30 cellular contexts compared by ENCODE assay signal in the genomic region with DNA sequence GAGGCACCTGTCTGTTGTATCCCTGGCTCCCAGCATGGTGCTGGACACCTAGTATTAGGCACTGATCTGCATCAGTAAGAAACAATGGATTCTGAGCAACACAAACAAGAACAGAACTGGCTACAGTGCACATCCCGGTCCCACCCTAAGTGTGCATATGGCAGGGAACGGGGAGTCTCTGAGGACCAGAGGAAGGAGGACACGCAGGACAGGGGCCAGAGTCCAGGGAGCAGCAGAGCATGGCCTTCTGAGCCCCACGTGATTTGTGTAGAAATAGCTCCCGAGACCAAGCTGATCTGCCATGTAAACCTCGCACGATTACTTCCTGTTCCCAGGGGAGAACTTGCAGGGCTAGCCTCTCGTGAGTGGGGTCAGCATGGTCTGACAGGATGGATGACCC. TPM values are rescaled to one million over a fixed set of nuclear protein-coding genes. Genes with fewer than 3 reads are reported as not detected.
A peak's percentile ranks its signal among the peaks of the same experiment; 100 is the strongest.
DNase-seq lines count a peak whose midpoint lies in the region; ATAC-seq and TF ChIP-seq lines count a peak whose summit lies in the region.
"Had no signal": no experiment of that assay in that cellular context is flagged by ENCODE, and none has a peak within 500 bp of the region (broad histone marks: within the 10 kb centered on the region; RNA-seq: fewer than 3 reads in every experiment).

No MANE protein-coding gene starts in this region.

- H4K20me1 ChIP-seq in IMR-90 (ENCODE audit: insufficient read depth, low read length) (no peaks in the 10 kb centered on the region), hepatocyte (ENCODE audit: insufficient read depth, poor library complexity, severe bottlenecking) (no peaks in the 10 kb centered on the region), neural progenitor cell (ENCODE audit: low read depth) (no peaks in the 10 kb centered on the region), SK-N-SH (ENCODE audit: insufficient read depth) (no peaks in the 10 kb centered on the region)

- no peak overlapping the region for H2AK9ac ChIP-seq in IMR-90 (replicated peaks; ENCODE audit: low read depth, low read length, poor library complexity)

- TF ChIP-seq RAD21 in IMR-90 (IDR thresholded peaks at IDR 0.05; ENCODE audit: low read length) (no peak), SK-N-SH (IDR thresholded peaks at IDR 0.05; ENCODE audit: low read length) (no peak)

- H3K4me1 Mint-ChIP-seq in neural progenitor cell = peaks cover 12% of the 10 kb centered on the region
- H3K4me1 Mint-ChIP-seq: memory B cell had no signal

- intact Hi-C loops in IMR-90 (cut with micrococcal nuclease) = no loop called here

- H3K9ac ChIP-seq in IMR-90 (ENCODE audit: low read depth, low read length) (no peak overlapping the region), neural progenitor cell (no peak overlapping the region), SK-N-SH (no peak overlapping the region)
- H3K9ac ChIP-seq: GM23248 had no signal

- no peak overlapping the region for H3K27ac ChIP-seq in IMR-90 (ENCODE audit: insufficient read depth, low read length)
- peak overlapping the region; percentile 65 for H3K27ac ChIP-seq in hepatocyte
- H3K27ac ChIP-seq in neural progenitor cell = no peak overlapping the region
- H3K27ac ChIP-seq in SK-N-SH (ENCODE audit: low read depth in 2 of 2, low read length in 1 of 2) = no peak overlapping the region
- H3K27ac ChIP-seq: foreskin keratinocyte, GM23248, sigmoid colon, thoracic aorta had no signal

- H3K4ac ChIP-seq in IMR-90 (ENCODE audit: low read depth, low read length) = no peak overlapping the region

- no peak overlapping the region for H2BK20ac ChIP-seq in IMR-90 (ENCODE audit: low read depth, low read length)

- no peaks in the 10 kb centered on the region for H3K9me1 ChIP-seq in IMR-90 (ENCODE audit: insufficient read depth, low read length)

- in situ Hi-C loops in IMR-90 (cut with MboI; ENCODE audit: low sequenced_read_pairs) = no loop called here

- peaks cover 6% of the 10 kb centered on the region for H3K27me3 Mint-ChIP-seq in neural progenitor cell (ENCODE audit: insufficient read depth, low read depth)
- H3K27me3 Mint-ChIP-seq: activated naive CD4-positive, alpha-beta T cell treated with anti-CD3 and anti-CD28 coated beads, Interleukin-2, amount 50 U/mL, for 24 hours; CD4-positive, alpha-beta T cell had no signal

- H3K27me3 ChIP-seq in IMR-90 (ENCODE audit: control insufficient read depth, insufficient read depth, low read length) = peaks cover 6% of the 10 kb centered on the region
- H3K27me3 ChIP-seq in hepatocyte = no peaks in the 10 kb centered on the region
- H3K27me3 ChIP-seq in neural progenitor cell = peaks cover 16% of the 10 kb centered on the region
- no peaks in the 10 kb centered on the region for H3K27me3 ChIP-seq in SK-N-SH (ENCODE audit: insufficient read depth)
- H3K27me3 ChIP-seq: pancreas, sigmoid colon had no signal

- H3F3A ChIP-seq in neural progenitor cell (ENCODE audit: low read depth) (no peaks in the 10 kb centered on the region), SK-N-SH (replicated peaks; ENCODE audit: insufficient read depth) (no peaks in the 10 kb centered on the region)

- no peaks in the 10 kb centered on the region for H3K36me3 ChIP-seq in IMR-90 (ENCODE audit: control insufficient read depth, insufficient read depth, low read length)
- H3K36me3 ChIP-seq in hepatocyte (replicated peaks; ENCODE audit: insufficient read depth, low read depth) = no peaks in the 10 kb centered on the region
- no peaks in the 10 kb centered on the region for H3K36me3 ChIP-seq in neural progenitor cell
- H3K36me3 ChIP-seq in SK-N-SH (replicated peaks in 1 of 2; ENCODE audit: control insufficient read depth in 1 of 2, insufficient read depth in 2 of 2, low read length in 1 of 2) = no peaks in the 10 kb centered on the region
- H3K36me3 ChIP-seq: pancreas, sigmoid colon, thoracic aorta had no signal

- H3K9me3 ChIP-seq in IMR-90 (ENCODE audit: control insufficient read depth, insufficient read depth, low read length) (no peaks in the 10 kb centered on the region), hepatocyte (ENCODE audit: low read depth) (no peaks in the 10 kb centered on the region), neural progenitor cell (ENCODE audit: low read depth) (no peaks in the 10 kb centered on the region), SK-N-SH (no peaks in the 10 kb centered on the region)
- H3K9me3 ChIP-seq: pancreas, sigmoid colon, thoracic aorta had no signal

- H3K4me2 ChIP-seq in IMR-90 (ENCODE audit: low read depth, low read length) = no peak overlapping the region
- H3K4me2 ChIP-seq in hepatocyte = no peak overlapping the region
- no peak overlapping the region for H3K4me2 ChIP-seq in neural progenitor cell
- no peak overlapping the region for H3K4me2 ChIP-seq in SK-N-SH

- WGBS in IMR-90 (ENCODE audit: extremely low coverage in 2 of 2, insufficient read length in 1 of 2), 2 experiments = 64% methylated on average over 5 of the region's 8 CpGs; no CpG with 5 or more reads in 1 of the 2 experiments
- 73% methylated on average over 8 of the region's 8 CpGs for WGBS in hepatocyte (ENCODE audit: low lambda C conversion rate, missing lambda C conversion rate)
- 46% methylated on average over 5 of the region's 8 CpGs for WGBS in SK-N-SH (ENCODE audit: low lambda C conversion rate)

- TF ChIP-seq CTCF in IMR-90 (conservative IDR thresholded peaks at IDR 0.05; ENCODE audit: low read depth, low read length) (no peak), hepatocyte (IDR thresholded peaks at IDR 0.05; ENCODE audit: poor library complexity) (no peak), neural progenitor cell (IDR thresholded peaks at IDR 0.05) (no peak), GM10266 (IDR thresholded peaks at IDR 0.05; ENCODE audit: control insufficient read depth, insufficient read depth, low read depth, missing control alignments) (no peak), SK-N-SH (IDR thresholded peaks at IDR 0.05) (no peak)

- H2AFZ ChIP-seq in IMR-90 (replicated peaks; ENCODE audit: low read length, poor library complexity) (peak overlapping the region; percentile 5), hepatocyte (no peak overlapping the region), neural progenitor cell (replicated peaks) (no peak overlapping the region), SK-N-SH (ENCODE audit: low read depth) (no peak overlapping the region)
- H2AFZ ChIP-seq: GM23248 had no signal

- H3K79me2 ChIP-seq in hepatocyte (peaks cover 11% of the 10 kb centered on the region), neural progenitor cell (ENCODE audit: low read depth) (no peaks in the 10 kb centered on the region), SK-N-SH (ENCODE audit: insufficient read depth) (no peaks in the 10 kb centered on the region)

- ATAC-seq in IMR-90 (ENCODE audit: low read depth) (no peak), HG02610 (IDR thresholded peaks at IDR 0.05; ENCODE audit: unreplicated experiment) (no peak)
- ATAC-seq: activated T-cell treated with anti-CD3 and anti-CD28 coated beads, Interleukin-2, amount 50 U/mL, for 72 hours; foreskin keratinocyte; naive thymus-derived CD4-positive, alpha-beta T cell; Right ventricle myocardium inferior; stimulated activated effector memory CD8-positive, alpha-beta T cell treated with anti-CD3 and anti-CD28 coated beads, Interleukin-12 subunit alpha, Interleukin-12 subunit beta, amount 100 ng/mL, for 72 hours had no signal

- no peak for TF ChIP-seq POLR2A in IMR-90 (IDR thresholded peaks at IDR 0.05; ENCODE audit: low read depth, low read length)

- CTCF ChIA-PET in IMR-90 (lab: Yijun Ruan, JAX) = no interaction called here
- CTCF ChIA-PET in SK-N-SH (lab: Yijun Ruan, JAX) = interaction anchor here (3.4 to 13.8 kb wide), 2 partner anchors 108 to 195 kb away, joined by 10 to 111 read pairs; a partner anchor contains a TSS

- H3K4me3 ChIP-seq in IMR-90 (ENCODE audit: insufficient read depth, low read depth, low read length) = no peak overlapping the region
- H3K4me3 ChIP-seq in hepatocyte = no peak overlapping the region
- no peak overlapping the region for H3K4me3 ChIP-seq in neural progenitor cell
- H3K4me3 ChIP-seq in SK-N-SH (ENCODE audit: low read depth in 2 of 2, low read length in 1 of 2) = no peak overlapping the region
- H3K4me3 ChIP-seq: GM23248, pancreas, sigmoid colon, thoracic aorta had no signal

- peak overlapping the region; percentile 66 for H3K27ac Mint-ChIP-seq in neural progenitor cell
- H3K27ac Mint-ChIP-seq: activated T-cell treated with anti-CD3 and anti-CD28 coated beads, Interleukin-2, amount 50 U/mL, for 72 hours; CD4-positive, alpha-beta T cell; memory B cell; naive thymus-derived CD4-positive, alpha-beta T cell; stimulated activated effector memory CD8-positive, alpha-beta T cell treated with anti-CD3 and anti-CD28 coated beads, Interleukin-12 subunit alpha, Interleukin-12 subunit beta, amount 100 ng/mL, for 72 hours had no signal

- BruUV-seq in IMR-90 (replicated peaks; lab: Mats Ljungman, UMichigan) = no TSS peak

- no peak overlapping the region for H2AK5ac ChIP-seq in IMR-90 (ENCODE audit: low read depth, low read length)

- H3K4me1 ChIP-seq in IMR-90 (ENCODE audit: control insufficient read depth, insufficient read depth, low read length) = no peaks in the 10 kb centered on the region
- H3K4me1 ChIP-seq in hepatocyte (ENCODE audit: insufficient read depth) = no peaks in the 10 kb centered on the region
- H3K4me1 ChIP-seq in neural progenitor cell = no peaks in the 10 kb centered on the region
- peaks cover 0 to 3% of the 10 kb centered on the region in 2 experiments; a peak in 1 of 4 replicates for H3K4me1 ChIP-seq in SK-N-SH (ENCODE audit: control insufficient read depth in 1 of 2, insufficient read depth in 2 of 2, low read depth in 1 of 2, low read length in 1 of 2)

- H3K9me3 Mint-ChIP-seq in neural progenitor cell = no peaks in the 10 kb centered on the region
- H3K9me3 Mint-ChIP-seq: activated naive CD4-positive, alpha-beta T cell treated with anti-CD3 and anti-CD28 coated beads, Interleukin-2, amount 50 U/mL, for 24 hours; activated T-cell treated with anti-CD3 and anti-CD28 coated beads, Interleukin-2, amount 50 U/mL, for 72 hours; CD4-positive, alpha-beta T cell; memory B cell; naive thymus-derived CD4-positive, alpha-beta T cell; stimulated activated effector memory CD8-positive, alpha-beta T cell treated with anti-CD3 and anti-CD28 coated beads, Interleukin-12 subunit alpha, Interleukin-12 subunit beta, amount 100 ng/mL, for 72 hours had no signal

- no peak overlapping the region for H2BK15ac ChIP-seq in IMR-90 (ENCODE audit: low read depth, low read length)

- H3K9me2 ChIP-seq in hepatocyte (replicated peaks; ENCODE audit: insufficient read depth) (no peaks in the 10 kb centered on the region), SK-N-SH (no peaks in the 10 kb centered on the region)

- H3K56ac ChIP-seq in IMR-90 (ENCODE audit: extremely low read depth, insufficient read depth, low read length) = no peak overlapping the region

- no peak overlapping the region for H2BK120ac ChIP-seq in IMR-90 (ENCODE audit: low read depth, low read length)

- no peak overlapping the region for H4K5ac ChIP-seq in IMR-90 (ENCODE audit: low read depth, low read length)

- no peak for TF ChIP-seq EP300 in SK-N-SH (IDR thresholded peaks at IDR 0.05; ENCODE audit: borderline replicate concordance in 1 of 2, low read depth in 1 of 2, low read length in 1 of 2)

- POLR2A ChIA-PET in IMR-90 (lab: Charles Lee; ENCODE audit: unreplicated experiment) (no interaction called here), SK-N-SH (lab: Yijun Ruan, JAX) (interaction anchor here (0.7 kb wide), 1 partner anchor 169 kb away, joined by 5 read pairs; no protein-coding TSS in a partner anchor)

- no peak overlapping the region for H2BK5ac ChIP-seq in IMR-90 (ENCODE audit: low read depth, low read length, poor library complexity, severe bottlenecking)

- H3K23ac ChIP-seq in IMR-90 (ENCODE audit: low read depth, low read length) = no peak overlapping the region

- peaks cover 4% of the 10 kb centered on the region for H3K36me3 Mint-ChIP-seq in neural progenitor cell
- H3K36me3 Mint-ChIP-seq: activated naive CD4-positive, alpha-beta T cell treated with anti-CD3 and anti-CD28 coated beads, Interleukin-2, amount 50 U/mL, for 24 hours; memory B cell had no signal

- no peak for DNase-seq in IMR-90
- peak; percentile 95 for DNase-seq in NCI-H69 (lab: John Stamatoyannopoulos, UW)
- DNase-seq in hepatocyte (ENCODE audit: low spot score) = peak; percentile 65
- no peak for DNase-seq in neural progenitor cell (ENCODE audit: low spot score)
- no peak for DNase-seq in GM10266 (ENCODE audit: extremely low spot score)
- DNase-seq in globus pallidus (ENCODE audit: low spot score) = no peak
- DNase-seq in SK-N-SH = no peak
- DNase-seq: activated T-cell treated with anti-CD3 and anti-CD28 coated beads, Interleukin-2, amount 50 U/mL, for 72 hours; aorta; CD4-positive, alpha-beta T cell; central memory CD4-positive, alpha-beta T cell; DMS53; erythroblast; foreskin keratinocyte; GM23248; hippocampal formation; islet precursor cell; naive thymus-derived CD4-positive, alpha-beta T cell; NCI-H1105 treated with DMSO at 0.1 percent for 48 hours; NCI-H226; pancreas; sigmoid colon had no signal

- H4K8ac ChIP-seq in IMR-90 (ENCODE audit: low read depth in 2 of 2, low read length in 2 of 2) = no peak overlapping the region

- H3K14ac ChIP-seq in IMR-90 (replicated peaks; ENCODE audit: low read depth, low read length) = no peak overlapping the region

- dilution Hi-C loops in IMR-90 (cut with HindIII; ENCODE audit: low sequenced_read_pairs, unreplicated experiment) = no loop called here

- no peak overlapping the region for H3K4me3 Mint-ChIP-seq in neural progenitor cell
- H3K4me3 Mint-ChIP-seq: activated naive CD4-positive, alpha-beta T cell treated with anti-CD3 and anti-CD28 coated beads, Interleukin-2, amount 50 U/mL, for 24 hours; activated T-cell treated with anti-CD3 and anti-CD28 coated beads, Interleukin-2, amount 50 U/mL, for 72 hours; CD4-positive, alpha-beta T cell; memory B cell; naive thymus-derived CD4-positive, alpha-beta T cell; stimulated activated effector memory CD8-positive, alpha-beta T cell treated with anti-CD3 and anti-CD28 coated beads, Interleukin-12 subunit alpha, Interleukin-12 subunit beta, amount 100 ng/mL, for 72 hours had no signal

- no peaks in the 10 kb centered on the region; a peak in 1 of 4 replicates for H3K79me1 ChIP-seq in IMR-90 (ENCODE audit: low read depth in 1 of 2, low read length in 2 of 2)

- no peak overlapping the region for H4K91ac ChIP-seq in IMR-90 (ENCODE audit: insufficient read depth, low read depth, low read length)

- H3K18ac ChIP-seq in IMR-90 (ENCODE audit: low read depth, low read length) = no peak overlapping the region

RNA-seq across cellular contexts. Expression of a gene that starts 12.7 kb away (rescaled TPM):
- 0.36 TPM in 1 of 2 replicates, not detected in the other for total RNA-seq in IMR-90 (2012; rRNA removed)
- 0.69 and 0.79 TPM in 2 replicates for polyA plus RNA-seq in IMR-90 (2012; rRNA removed)
- 0.08 and 0.46 TPM in 2 replicates for polyA plus RNA-seq in IMR-90 (2012; cell fraction: cytosol; rRNA removed)
- 5.7 and 6.5 TPM in 2 replicates for polyA plus RNA-seq in IMR-90 (2012; cell fraction: nucleus; rRNA removed; ENCODE audit: low replicate concordance)
- 2.3 and 2.9 TPM in 2 replicates for total RNA-seq in hepatocyte
- 5.1 and 6.0 TPM in 2 replicates for polyA plus RNA-seq in hepatocyte
- total RNA-seq in neural progenitor cell (ENCODE audit: low replicate concordance) = 1.4 and 3.0 TPM in 2 replicates
- polyA plus RNA-seq in SK-N-SH (2012; rRNA removed) = 0.81 and 1.0 TPM in 2 replicates
- polyA plus RNA-seq in SK-N-SH (2012; cell fraction: cytosol; rRNA removed) = 0.39 and 0.58 TPM in 2 replicates
- polyA plus RNA-seq in SK-N-SH (2012; cell fraction: nucleus; rRNA removed) = 5.2 and 6.4 TPM in 2 replicates
- total RNA-seq: GM23248, Right ventricle myocardium inferior had no signal

RNA-seq across cellular contexts. Expression of a gene that starts 34.2 kb away (rescaled TPM):
- not detected in 2 replicates for total RNA-seq in IMR-90 (2012; rRNA removed)
- not detected in 2 replicates for polyA plus RNA-seq in IMR-90 (2012; rRNA removed)
- polyA plus RNA-seq in IMR-90 (2012; cell fraction: cytosol; rRNA removed) = not detected in 2 replicates
- not detected in 2 replicates for polyA plus RNA-seq in IMR-90 (2012; cell fraction: nucleus; rRNA removed; ENCODE audit: low replicate concordance)
- 26.0 and 26.3 TPM in 2 replicates for total RNA-seq in hepatocyte
- polyA plus RNA-seq in hepatocyte = 20.6 and 20.8 TPM in 2 replicates
- total RNA-seq in neural progenitor cell (ENCODE audit: low replicate concordance) = 0.12 TPM in 1 of 2 replicates, not detected in the other
- not detected in 2 replicates for polyA plus RNA-seq in SK-N-SH (2012; rRNA removed)
- not detected in 2 replicates for polyA plus RNA-seq in SK-N-SH (2012; cell fraction: cytosol; rRNA removed)
- not detected in 2 replicates for polyA plus RNA-seq in SK-N-SH (2012; cell fraction: nucleus; rRNA removed)
- total RNA-seq: activated CD8-positive, alpha-beta memory T cell treated with anti-CD3 and anti-CD28 coated beads for 36 hours; aorta; GM23248; LHCN-M2; naive thymus-derived CD4-positive, alpha-beta T cell; Right ventricle myocardium inferior; sigmoid colon had no signal
- polyA plus RNA-seq: GM23248; naive thymus-derived CD4-positive, alpha-beta T cell had no signal

RNA-seq across cellular contexts. Expression of a gene that starts 36.9 kb away (rescaled TPM):
- total RNA-seq in IMR-90 (2012; rRNA removed) (919 and 960 TPM in 2 replicates), hepatocyte (720 and 758 TPM in 2 replicates), neural progenitor cell (ENCODE audit: low replicate concordance) (704 and 971 TPM in 2 replicates)
- polyA plus RNA-seq in IMR-90 (2012; rRNA removed) (2,231 and 2,466 TPM in 2 replicates), hepatocyte (1,698 and 1,708 TPM in 2 replicates), SK-N-SH (2012; rRNA removed) (2,761 and 4,252 TPM in 2 replicates)
- 2,445 and 3,036 TPM in 2 replicates for polyA plus RNA-seq in IMR-90 (2012; cell fraction: cytosol; rRNA removed)
- polyA plus RNA-seq in IMR-90 (2012; cell fraction: nucleus; rRNA removed; ENCODE audit: low replicate concordance) = 809 and 890 TPM in 2 replicates
- 2,515 and 2,544 TPM in 2 replicates for polyA plus RNA-seq in SK-N-SH (2012; cell fraction: cytosol; rRNA removed)
- 1,901 and 2,978 TPM in 2 replicates for polyA plus RNA-seq in SK-N-SH (2012; cell fraction: nucleus; rRNA removed)

RNA-seq across cellular contexts. Expression of a gene that starts 39.1 kb away (rescaled TPM):
- total RNA-seq in IMR-90 (2012; rRNA removed) (22.5 and 23.7 TPM in 2 replicates), hepatocyte (22.3 and 23.8 TPM in 2 replicates), neural progenitor cell (ENCODE audit: low replicate concordance) (36.8 and 42.4 TPM in 2 replicates)
- polyA plus RNA-seq in IMR-90 (2012; rRNA removed) (47.9 and 57.0 TPM in 2 replicates), hepatocyte (47.0 and 51.7 TPM in 2 replicates), SK-N-SH (2012; rRNA removed) (39.7 and 58.2 TPM in 2 replicates)
- polyA plus RNA-seq in IMR-90 (2012; cell fraction: cytosol; rRNA removed) = 22.0 and 32.0 TPM in 2 replicates
- 224 and 393 TPM in 2 replicates for polyA plus RNA-seq in IMR-90 (2012; cell fraction: nucleus; rRNA removed; ENCODE audit: low replicate concordance)
- polyA plus RNA-seq in SK-N-SH (2012; cell fraction: cytosol; rRNA removed) = 20.4 and 26.8 TPM in 2 replicates
- 309 and 491 TPM in 2 replicates for polyA plus RNA-seq in SK-N-SH (2012; cell fraction: nucleus; rRNA removed)

RNA-seq across cellular contexts. Expression of a gene that starts 40.3 kb away (rescaled TPM):
- total RNA-seq in IMR-90 (2012; rRNA removed) (2.2 and 2.5 TPM in 2 replicates), hepatocyte (19.5 and 20.9 TPM in 2 replicates), neural progenitor cell (ENCODE audit: low replicate concordance) (3.6 and 13.8 TPM in 2 replicates)
- polyA plus RNA-seq in IMR-90 (2012; rRNA removed) (5.0 and 6.0 TPM in 2 replicates), hepatocyte (24.8 and 27.1 TPM in 2 replicates), SK-N-SH (2012; rRNA removed) (3.8 and 4.6 TPM in 2 replicates)
- 3.1 and 5.0 TPM in 2 replicates for polyA plus RNA-seq in IMR-90 (2012; cell fraction: cytosol; rRNA removed)
- 9.2 and 20.1 TPM in 2 replicates for polyA plus RNA-seq in IMR-90 (2012; cell fraction: nucleus; rRNA removed; ENCODE audit: low replicate concordance)
- 1.2 and 2.0 TPM in 2 replicates for polyA plus RNA-seq in SK-N-SH (2012; cell fraction: cytosol; rRNA removed)
- polyA plus RNA-seq in SK-N-SH (2012; cell fraction: nucleus; rRNA removed) = 11.6 and 11.7 TPM in 2 replicates

Comparison
In these comparisons a context has a peak if more than half of its experiments do, and no peak if none do; other contexts are left out.
1. DNase-seq: peak in NCI-H69 (single experiment) and hepatocyte (single experiment); none in IMR-90 (single experiment), neural progenitor cell (single experiment), GM10266 (single experiment), globus pallidus (single experiment) and SK-N-SH (single experiment).
2. RNA of a gene that starts 34.2 kb away (total RNA-seq): 26.0 to 26.3 TPM in hepatocyte; not detected in IMR-90 and 0.12 TPM in neural progenitor cell; every median in the first group is over 10 times any median in the second.